In genomic region chr11:76365038-76365679, GRCh38 we compare ENCODE assay signal across 1 cellular context.
TF ChIP-seq lines count a peak whose summit lies in the region.

No MANE protein-coding gene starts in this region.

TF ChIP-seq in GM23338, 12 proteins besides CTCF, POLR2A, EP300 and RAD21 (continued from another document):
- TF ChIP-seq ZNF462 (CRISPR knock-in tag; IDR thresholded peaks at IDR 0.05) (no peak), STAT1 (IDR thresholded peaks at IDR 0.05; ENCODE audit: unreplicated experiment) (no peak), POLR2AphosphoS5 (IDR thresholded peaks at IDR 0.05; ENCODE audit: low read depth) (no peak)
